Comparison of ENCODE assay signal across 2 cellular contexts in the genomic region with DNA sequence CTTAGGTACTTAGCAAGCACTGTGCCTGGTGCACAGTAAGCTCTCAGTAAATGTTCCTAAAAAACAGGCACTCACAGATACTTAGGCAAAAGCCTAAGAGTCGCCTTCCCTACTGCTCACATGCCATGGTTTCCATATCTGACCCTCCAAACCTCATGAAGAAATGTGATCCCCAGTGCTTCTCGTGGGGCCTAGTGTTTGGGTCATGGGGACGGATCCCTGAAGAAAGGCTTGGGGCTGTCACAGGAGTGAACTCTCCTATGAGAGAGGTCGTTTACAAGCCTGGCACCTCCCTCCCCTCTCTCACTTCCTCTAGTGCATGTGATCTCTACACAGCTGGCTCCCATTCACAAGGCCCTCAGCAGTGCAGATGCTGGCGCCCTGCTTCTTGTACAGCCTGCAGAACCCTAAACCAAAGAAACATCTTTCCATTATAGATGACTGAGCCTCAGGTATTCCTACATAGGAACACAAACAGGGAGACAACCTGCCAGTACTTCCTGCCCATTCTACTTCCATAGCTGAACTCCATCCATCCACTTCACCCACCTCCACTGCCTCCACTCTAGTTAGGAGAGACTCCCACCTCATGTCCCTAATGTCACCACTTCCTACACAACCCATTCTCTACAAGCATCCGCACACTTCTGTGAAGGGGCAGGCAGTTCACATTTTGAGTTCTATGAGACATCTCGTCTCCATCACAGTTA.
TF ChIP-seq lines count a peak whose summit lies in the region.

No MANE protein-coding gene starts in this region.

TF ChIP-seq in H1, 55 proteins besides CTCF, POLR2A, EP300 and RAD21:
- TF ChIP-seq MAFK (IDR thresholded peaks at IDR 0.05; ENCODE audit: low read depth, low read length) (no peak), POLR2AphosphoS5 (IDR thresholded peaks at IDR 0.05; ENCODE audit: low read depth, low read length) (no peak), TEAD4 (IDR thresholded peaks at IDR 0.05; ENCODE audit: low read depth, low read length) (no peak), YY1 (IDR thresholded peaks at IDR 0.05; ENCODE audit: low read depth, low read length) (no peak), SIX5 (IDR thresholded peaks at IDR 0.05; ENCODE audit: low read depth, low read length) (no peak), NRF1 (IDR thresholded peaks at IDR 0.05; ENCODE audit: low read depth, low read length) (no peak), ZNF274 (IDR thresholded peaks at IDR 0.05; ENCODE audit: borderline replicate concordance, extremely low read depth, low read length) (no peak), CREB1 (IDR thresholded peaks at IDR 0.05) (no peak), EGR1 (IDR thresholded peaks at IDR 0.05; ENCODE audit: borderline replicate concordance, low read depth, low read length) (no peak), BACH1 (IDR thresholded peaks at IDR 0.05; ENCODE audit: low read length) (no peak), POU5F1 (IDR thresholded peaks at IDR 0.05; ENCODE audit: low read depth, low read length) (no peak), EZH2 (IDR thresholded peaks at IDR 0.05; ENCODE audit: low read depth, low read length, severe bottlenecking) (no peak), KDM4A (IDR thresholded peaks at IDR 0.05; ENCODE audit: low read depth, low read length, severe bottlenecking) (no peak), ASH2L (IDR thresholded peaks at IDR 0.05; ENCODE audit: low read length) (no peak), TBP (IDR thresholded peaks at IDR 0.05; ENCODE audit: low read depth, low read length) (no peak)
- TF ChIP-seq, protein P1, sequence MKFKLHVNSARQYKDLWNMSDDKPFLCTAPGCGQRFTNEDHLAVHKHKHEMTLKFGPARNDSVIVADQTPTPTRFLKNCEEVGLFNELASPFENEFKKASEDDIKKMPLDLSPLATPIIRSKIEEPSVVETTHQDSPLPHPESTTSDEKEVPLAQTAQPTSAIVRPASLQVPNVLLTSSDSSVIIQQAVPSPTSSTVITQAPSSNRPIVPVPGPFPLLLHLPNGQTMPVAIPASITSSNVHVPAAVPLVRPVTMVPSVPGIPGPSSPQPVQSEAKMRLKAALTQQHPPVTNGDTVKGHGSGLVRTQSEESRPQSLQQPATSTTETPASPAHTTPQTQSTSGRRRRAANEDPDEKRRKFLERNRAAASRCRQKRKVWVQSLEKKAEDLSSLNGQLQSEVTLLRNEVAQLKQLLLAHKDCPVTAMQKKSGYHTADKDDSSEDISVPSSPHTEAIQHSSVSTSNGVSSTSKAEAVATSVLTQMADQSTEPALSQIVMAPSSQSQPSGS (IDR thresholded peaks at IDR 0.05; ENCODE audit: low read length) = no peak
- TF ChIP-seq, protein P2, sequence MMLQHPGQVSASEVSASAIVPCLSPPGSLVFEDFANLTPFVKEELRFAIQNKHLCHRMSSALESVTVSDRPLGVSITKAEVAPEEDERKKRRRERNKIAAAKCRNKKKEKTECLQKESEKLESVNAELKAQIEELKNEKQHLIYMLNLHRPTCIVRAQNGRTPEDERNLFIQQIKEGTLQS (IDR thresholded peaks at IDR 0.05; ENCODE audit: insufficient read depth, low read depth, low read length) = no peak

TF ChIP-seq in HEK293T, 16 proteins besides CTCF, POLR2A, EP300 and RAD21:
- TF ChIP-seq L3MBTL2 (conservative IDR thresholded peaks at IDR 0.05) (no peak), HDGF (IDR thresholded peaks at IDR 0.05; ENCODE audit: borderline replicate concordance) (no peak), BHLHE40 (IDR thresholded peaks at IDR 0.05; ENCODE audit: borderline replicate concordance) (no peak), CTBP1 (IDR thresholded peaks at IDR 0.05; ENCODE audit: borderline replicate concordance) (no peak), FOXM1 (IDR thresholded peaks at IDR 0.05; ENCODE audit: borderline replicate concordance) (no peak), LEF1 (IDR thresholded peaks at IDR 0.05; ENCODE audit: borderline replicate concordance) (no peak), NFRKB (IDR thresholded peaks at IDR 0.05) (no peak), ZNF384 (IDR thresholded peaks at IDR 0.05) (no peak), FOXA1 (IDR thresholded peaks at IDR 0.05) (no peak), ARNT (IDR thresholded peaks at IDR 0.05) (no peak), ELF4 (IDR thresholded peaks at IDR 0.05) (no peak), SP1 (IDR thresholded peaks at IDR 0.05) (no peak), FOXK2 (IDR thresholded peaks at IDR 0.05) (no peak)
